In the genomic region with DNA sequence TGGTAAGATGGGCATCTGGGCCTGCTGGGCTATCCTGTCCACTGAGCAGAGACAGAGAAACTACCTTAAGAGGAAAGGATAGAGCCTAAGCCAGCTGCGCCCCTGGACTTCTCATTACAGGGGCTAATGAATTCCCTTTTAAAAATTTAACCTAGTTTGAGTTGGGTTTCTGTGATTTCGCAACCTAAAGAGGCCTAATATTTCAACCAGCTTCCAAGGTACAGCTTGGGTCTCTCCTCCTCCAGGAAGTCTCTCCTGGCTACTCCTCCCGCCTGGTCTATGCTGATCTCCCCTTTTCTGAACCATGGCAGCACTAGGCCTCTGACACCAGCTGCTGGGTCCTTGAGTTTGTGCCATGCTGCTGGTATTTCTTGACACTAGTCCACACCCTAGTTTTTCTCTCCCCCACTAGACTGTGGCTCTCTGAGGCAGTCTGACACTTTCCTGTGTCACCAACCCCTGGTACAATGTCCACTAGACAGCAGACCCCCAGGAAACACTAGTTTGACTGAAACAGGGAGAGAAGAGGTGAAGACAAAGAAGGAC, we compare ENCODE assay signal across 22 cellular contexts.
"Had no signal": no experiment of that assay in that cellular context is flagged by ENCODE, and none has a peak within 500 bp of the region (broad histone marks: within the 10 kb centered on the region; RNA-seq: fewer than 3 reads in every experiment).

No MANE protein-coding gene starts in this region.

- H3K9me3 ChIP-seq: ascending aorta, esophagus muscularis mucosa had no signal

- H3K27ac ChIP-seq: ascending aorta, hepatocyte, SK-N-MC had no signal

- ATAC-seq: activated CD8-positive, alpha-beta T cell treated with anti-CD3 and anti-CD28 coated beads, Interleukin-2, amount 10 ng/mL, durations not matched to agents 7 days and 5 days; left cardiac atrium had no signal

- H3K27ac Mint-ChIP-seq: activated CD4-positive, alpha-beta T cell treated with anti-CD3 and anti-CD28 coated beads, Interleukin-2, amount 10 ng/mL, durations not matched to agents 7 days and 5 days; activated CD8-positive, alpha-beta T cell treated with anti-CD3 and anti-CD28 coated beads, Interleukin-2, amount 10 ng/mL, durations not matched to agents 7 days and 5 days; naive B cell; stimulated activated naive CD8-positive, alpha-beta T cell treated with anti-CD3 and anti-CD28 coated beads, Interleukin-15, Interleukin-2, amounts not matched to agents 100 ng/mL and 50 ng/mL, for 24 hours had no signal

- H3K27me3 ChIP-seq: ascending aorta, esophagus muscularis mucosa, hepatocyte had no signal

- H3K9me3 Mint-ChIP-seq: activated CD4-positive, alpha-beta T cell treated with anti-CD3 and anti-CD28 coated beads, Interleukin-2, amount 10 ng/mL, durations not matched to agents 7 days and 5 days; mesothelial cell of epicardium; neural crest cell; stimulated activated naive CD8-positive, alpha-beta T cell treated with anti-CD3 and anti-CD28 coated beads, Interleukin-15, Interleukin-2, amounts not matched to agents 100 ng/mL and 50 ng/mL, for 24 hours had no signal

- H3K4me3 ChIP-seq: ascending aorta, esophagus muscularis mucosa, hepatocyte, lung, SK-N-MC had no signal

- H3K4me1 Mint-ChIP-seq: naive B cell, neural crest cell had no signal

- H3K4me3 Mint-ChIP-seq: activated CD4-positive, alpha-beta T cell treated with anti-CD3 and anti-CD28 coated beads, Interleukin-2, amount 10 ng/mL, durations not matched to agents 7 days and 5 days; activated CD8-positive, alpha-beta T cell treated with anti-CD3 and anti-CD28 coated beads, Interleukin-2, amount 10 ng/mL, durations not matched to agents 7 days and 5 days; mesothelial cell of epicardium; naive B cell; neural crest cell; stimulated activated naive CD8-positive, alpha-beta T cell treated with anti-CD3 and anti-CD28 coated beads, Interleukin-15, Interleukin-2, amounts not matched to agents 100 ng/mL and 50 ng/mL, for 24 hours had no signal

- H3K4me2 ChIP-seq: hepatocyte had no signal

- DNase-seq: activated CD4-positive, alpha-beta T cell treated with anti-CD3 and anti-CD28 coated beads, Interleukin-2, amount 10 ng/mL, durations not matched to agents 7 days and 5 days; activated CD8-positive, alpha-beta memory T cell treated with anti-CD3 and anti-CD28 coated beads, Interleukin-2, amount 50 U/mL, for 4 hours; activated CD8-positive, alpha-beta T cell treated with anti-CD3 and anti-CD28 coated beads, Interleukin-2, amount 10 ng/mL, durations not matched to agents 7 days and 5 days; activated effector memory CD4-positive, alpha-beta T cell treated with Interleukin-2 at 50 U/mL for 16 hours; activated naive CD4-positive, alpha-beta T cell treated with anti-CD3 and anti-CD28 coated beads, Interleukin-2, amount 50 U/mL, for 16 hours; activated T-cell treated with anti-CD3 and anti-CD28 coated beads, Interleukin-2, amount 50 U/mL, for 48 hours; cerebellar nuclear complex; effector CD4-positive, alpha-beta T cell; left cardiac atrium; naive B cell; retina; stimulated activated CD4-positive, alpha-beta T cell treated with anti-CD3 and anti-CD28 coated beads, Interleukin-12 subunit alpha, Interleukin-12 subunit beta, amount 100 ng/mL, for 4 hours; stimulated activated CD4-positive, alpha-beta T cell treated with anti-CD3 and anti-CD28 coated beads, Interleukin-1b, Interleukin-23, amount 100 ng/mL, for 48 hours; trophoblast cell had no signal
